Comparison of ENCODE assay signal across 26 cellular contexts in the genomic region with DNA sequence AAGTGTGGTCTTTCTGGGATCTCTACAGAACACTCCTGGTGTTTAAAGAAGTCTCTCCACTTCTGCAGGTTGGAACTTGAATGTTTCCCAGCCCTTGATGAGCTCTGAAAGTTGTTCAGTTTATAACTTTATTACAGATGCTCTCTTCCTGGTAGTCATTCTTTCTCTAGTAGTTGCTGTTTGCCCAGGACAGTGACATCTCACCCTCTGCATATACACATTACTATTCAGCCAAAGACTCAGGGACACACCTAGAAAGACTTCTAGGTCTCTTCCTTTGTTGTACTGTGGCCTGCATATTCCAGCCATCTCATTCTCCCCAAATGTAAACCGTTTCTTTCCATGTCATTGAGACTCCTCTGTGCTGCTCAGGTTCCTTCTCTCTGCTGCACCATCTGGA.
"Had no signal": no experiment of that assay in that cellular context is flagged by ENCODE, and none has a peak within 500 bp of the region (broad histone marks: within the 10 kb centered on the region; RNA-seq: fewer than 3 reads in every experiment).

No MANE protein-coding gene starts in this region.

- H3K9me3 Mint-ChIP-seq: effector memory CD8-positive, alpha-beta T cell; mesothelial cell of epicardium; nephron; neural progenitor cell; stimulated activated naive CD8-positive, alpha-beta T cell treated with anti-CD3 and anti-CD28 coated beads, Interleukin-15, amount 100 ng/mL, for 72 hours had no signal

- H3K27ac ChIP-seq: coronary artery, left lung, neural progenitor cell, parathyroid adenoma, prostate gland, right atrium auricular region, suprapubic skin, transverse colon, upper lobe of right lung, uterus had no signal

- H3K27me3 ChIP-seq: left lung, neural progenitor cell, right atrium auricular region, suprapubic skin, transverse colon, upper lobe of right lung, uterus had no signal

- H3K36me3 ChIP-seq: left lung, neural progenitor cell, prostate gland, right atrium auricular region, suprapubic skin, transverse colon, upper lobe of right lung, uterus had no signal

- FAIRE-seq: endometrium, frontal cortex, keratinocyte had no signal

- H3K4me3 ChIP-seq: coronary artery, left lung, neural progenitor cell, prostate gland, right atrium auricular region, smooth muscle cell, suprapubic skin, transverse colon, upper lobe of right lung, uterus had no signal

- H3K36me3 Mint-ChIP-seq: mesothelial cell of epicardium; naive thymus-derived CD4-positive, alpha-beta T cell; neural progenitor cell had no signal

- H3K27ac Mint-ChIP-seq: effector memory CD8-positive, alpha-beta T cell; mesothelial cell of epicardium; naive thymus-derived CD4-positive, alpha-beta T cell; nephron; neural progenitor cell; stimulated activated naive CD8-positive, alpha-beta T cell treated with anti-CD3 and anti-CD28 coated beads, Interleukin-15, amount 100 ng/mL, for 72 hours had no signal

- H3K4me3 Mint-ChIP-seq: effector memory CD8-positive, alpha-beta T cell; mesothelial cell of epicardium; naive thymus-derived CD4-positive, alpha-beta T cell; nephron; neural progenitor cell; stimulated activated naive CD8-positive, alpha-beta T cell treated with anti-CD3 and anti-CD28 coated beads, Interleukin-15, amount 100 ng/mL, for 72 hours had no signal

- ATAC-seq: effector memory CD8-positive, alpha-beta T cell; left lung; naive thymus-derived CD4-positive, alpha-beta T cell; sciatic nerve; stimulated activated naive CD8-positive, alpha-beta T cell treated with anti-CD3 and anti-CD28 coated beads, Interleukin-15, amount 100 ng/mL, for 72 hours; upper lobe of right lung had no signal

- H3K27me3 Mint-ChIP-seq: effector memory CD8-positive, alpha-beta T cell; stimulated activated naive CD8-positive, alpha-beta T cell treated with anti-CD3 and anti-CD28 coated beads, Interleukin-15, amount 100 ng/mL, for 72 hours had no signal

- H3K9me3 ChIP-seq: left lung, prostate gland, right atrium auricular region, suprapubic skin, transverse colon, upper lobe of right lung, uterus had no signal

- DNase-seq: effector memory CD8-positive, alpha-beta T cell; left lung; mesenchymal stem cell; naive thymus-derived CD4-positive, alpha-beta T cell; stimulated activated CD4-positive, alpha-beta T cell treated with anti-CD3 and anti-CD28 coated beads, Interleukin-12 subunit alpha, Interleukin-12 subunit beta, amount 100 ng/mL, for 4 hours; stimulated activated CD4-positive, alpha-beta T cell treated with anti-CD3 and anti-CD28 coated beads, Interleukin-1b, Interleukin-23, amount 100 ng/mL, for 48 hours; stimulated activated CD4-positive, alpha-beta T cell treated with anti-CD3 and anti-CD28 coated beads, Interleukin-4, amount 100 ng/mL, for 1 hour; stimulated activated CD8-positive, alpha-beta memory T cell treated with anti-CD3 and anti-CD28 coated beads, Interleukin-4, amount 100 ng/mL, for 48 hours; stimulated activated naive CD4-positive, alpha-beta T cell; stimulated activated naive CD8-positive, alpha-beta T cell treated with anti-CD3 and anti-CD28 coated beads, Interleukin-15, amount 100 ng/mL, for 72 hours; transverse colon; upper lobe of right lung; uterus had no signal

- H3K4me1 Mint-ChIP-seq: stimulated activated naive CD8-positive, alpha-beta T cell treated with anti-CD3 and anti-CD28 coated beads, Interleukin-15, amount 100 ng/mL, for 72 hours had no signal

- H3K4me1 ChIP-seq: prostate gland, upper lobe of right lung had no signal
